26 cellular contexts compared by ENCODE assay signal in the genomic region with DNA sequence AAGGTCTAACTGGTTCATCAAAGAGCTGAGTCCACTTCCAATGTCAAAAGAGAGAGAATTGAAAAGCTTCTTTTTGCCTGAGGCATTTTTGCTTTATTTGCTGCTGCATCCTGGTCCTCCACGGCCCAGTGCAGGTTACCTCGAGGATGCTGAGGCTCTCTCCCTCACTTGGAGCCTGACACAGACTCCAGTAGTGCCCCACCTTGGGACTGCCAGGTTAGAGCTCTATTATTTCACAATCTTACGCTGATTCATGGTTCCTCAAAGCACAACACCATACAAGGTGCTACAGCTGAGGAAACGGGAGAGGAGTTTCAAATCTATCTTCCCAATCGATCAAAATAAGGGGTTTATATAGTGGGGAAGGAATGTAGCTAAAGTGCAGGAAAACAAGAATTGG. TPM values are rescaled to one million over a fixed set of nuclear protein-coding genes. Genes with fewer than 3 reads are reported as not detected.
"Had no signal": no experiment of that assay in that cellular context is flagged by ENCODE, and none has a peak within 500 bp of the region (broad histone marks: within the 10 kb centered on the region; RNA-seq: fewer than 3 reads in every experiment).

No MANE protein-coding gene starts in this region.

- H3K4me3 ChIP-seq: dorsolateral prefrontal cortex, lung, prostate gland, right atrium auricular region, smooth muscle cell, thoracic aorta, tibial nerve, upper lobe of right lung, uterus had no signal

- H3K9me3 Mint-ChIP-seq: nephron progenitor cell had no signal

- H3K9me3 ChIP-seq: prostate gland, upper lobe of right lung, uterus had no signal

- H3K27ac ChIP-seq: dorsolateral prefrontal cortex, prostate gland, right atrium auricular region, thoracic aorta, tibial nerve, upper lobe of right lung, uterus had no signal

- FAIRE-seq: endothelial cell of umbilical vein had no signal

- H3K4me1 ChIP-seq: prostate gland, right atrium auricular region, tibial nerve, upper lobe of right lung, uterus had no signal

- H3K27me3 ChIP-seq: right atrium auricular region, tibial nerve, upper lobe of right lung, uterus had no signal

- ATAC-seq: left lobe of liver; naive thymus-derived CD8-positive, alpha-beta T cell; sciatic nerve; stimulated activated memory B cell treated with anti-CD40 and anti-IgM and Interleukin-4, amounts not matched to agents 10 μg/mL and 1 μg/mL and 100 μg/mL, for 72 hours; stimulated activated naive CD8-positive, alpha-beta T cell treated with anti-CD3 and anti-CD28 coated beads, Interleukin-15, Interleukin-2, amounts not matched to agents 100 U/mL and 50 U/mL, for 24 hours; upper lobe of right lung had no signal

- DNase-seq: dorsolateral prefrontal cortex; effector CD4-positive, alpha-beta T cell; erythroblast; head of caudate nucleus; kidney; mesenchymal stem cell; midbrain; naive thymus-derived CD8-positive, alpha-beta T cell; nephron progenitor cell; nucleus accumbens; stimulated activated CD4-positive, alpha-beta T cell treated with anti-CD3 and anti-CD28 coated beads, Interleukin-2, amount 100 ng/mL, for 24 hours; stimulated activated CD4-positive, alpha-beta T cell treated with anti-CD3 and anti-CD28 coated beads, Interleukin-4, amount 100 ng/mL, for 24 hours; stimulated activated naive CD8-positive, alpha-beta T cell treated with anti-CD3 and anti-CD28 coated beads, Interleukin-15, Interleukin-2, amounts not matched to agents 100 U/mL and 50 U/mL, for 24 hours; substantia nigra; upper lobe of right lung; uterus had no signal

- H3K27ac Mint-ChIP-seq: naive thymus-derived CD8-positive, alpha-beta T cell; nephron progenitor cell; stimulated activated memory B cell treated with anti-CD40 and anti-IgM and Interleukin-4, amounts not matched to agents 10 μg/mL and 1 μg/mL and 100 μg/mL, for 72 hours had no signal

- H3K36me3 Mint-ChIP-seq: naive thymus-derived CD8-positive, alpha-beta T cell; stimulated activated memory B cell treated with anti-CD40 and anti-IgM and Interleukin-4, amounts not matched to agents 10 μg/mL and 1 μg/mL and 100 μg/mL, for 72 hours had no signal

- H3K27me3 Mint-ChIP-seq: stimulated activated memory B cell treated with anti-CD40 and anti-IgM and Interleukin-4, amounts not matched to agents 10 μg/mL and 1 μg/mL and 100 μg/mL, for 72 hours had no signal

- H3K4me3 Mint-ChIP-seq: naive thymus-derived CD8-positive, alpha-beta T cell; nephron progenitor cell; stimulated activated memory B cell treated with anti-CD40 and anti-IgM and Interleukin-4, amounts not matched to agents 10 μg/mL and 1 μg/mL and 100 μg/mL, for 72 hours had no signal

- H3K4me1 Mint-ChIP-seq: naive thymus-derived CD8-positive, alpha-beta T cell; nephron progenitor cell; stimulated activated memory B cell treated with anti-CD40 and anti-IgM and Interleukin-4, amounts not matched to agents 10 μg/mL and 1 μg/mL and 100 μg/mL, for 72 hours had no signal

- H3K36me3 ChIP-seq: prostate gland, right atrium auricular region, thoracic aorta, tibial nerve, upper lobe of right lung had no signal

RNA-seq across cellular contexts. Expression of a gene that starts 13.6 kb away (rescaled TPM):
- total RNA-seq: endothelial cell of umbilical vein; naive thymus-derived CD8-positive, alpha-beta T cell had no signal
